ENCODE assay signal across 10 cellular contexts in the genomic region with DNA sequence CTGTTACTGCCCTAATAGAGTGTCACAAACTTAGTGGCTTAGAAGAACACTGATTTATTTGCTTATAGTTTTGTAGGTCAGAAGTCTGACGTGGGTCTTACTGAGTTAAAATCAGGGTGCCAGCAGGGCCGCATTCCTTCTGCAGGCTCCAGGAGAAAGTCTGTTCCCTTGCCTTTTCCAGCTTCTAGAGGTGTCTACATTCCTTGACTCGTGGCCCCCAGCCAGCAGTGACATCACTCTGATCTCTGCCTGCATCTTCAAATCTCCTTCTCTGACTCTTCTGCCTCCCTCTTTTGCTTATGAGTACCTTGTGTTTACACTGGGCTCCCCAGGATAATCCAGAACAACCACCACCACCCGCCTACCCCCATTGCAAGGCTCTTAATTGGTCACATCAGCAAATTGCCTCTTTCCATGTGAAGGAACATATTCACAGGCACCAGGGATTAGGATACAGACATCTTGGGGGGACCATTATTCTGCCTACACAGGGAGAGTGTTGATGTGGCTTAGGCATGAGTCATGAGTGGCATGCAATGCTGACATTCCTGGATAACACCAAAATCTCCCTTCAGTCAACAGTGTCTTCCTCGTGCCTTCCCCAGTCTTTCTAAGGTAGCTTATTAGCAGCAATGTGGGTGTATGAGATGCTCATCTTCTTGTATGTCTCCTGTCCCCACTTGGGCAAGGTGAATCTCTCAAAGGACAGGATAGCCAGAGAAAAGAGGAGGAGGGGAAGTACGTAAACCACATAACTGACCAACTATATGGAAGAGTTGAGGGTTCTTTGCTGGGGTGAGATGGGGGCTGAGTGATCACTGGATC. TPM values are rescaled to one million over a fixed set of nuclear protein-coding genes. Genes with fewer than 3 reads are reported as not detected.
DNase-seq lines count a peak whose midpoint lies in the region; ATAC-seq and TF ChIP-seq lines count a peak whose summit lies in the region.
"Had no signal": no experiment of that assay in that cellular context is flagged by ENCODE, and none has a peak within 500 bp of the region (broad histone marks: within the 10 kb centered on the region; RNA-seq: fewer than 3 reads in every experiment).

No MANE protein-coding gene starts in this region.

- CTCF ChIA-PET in CD4-positive, alpha-beta memory T cell (lab: Charles Lee; ENCODE audit: partially characterized antibody) = interaction anchor here (1.0 to 1.8 kb wide), 2 partner anchors 18 to 37 kb away, joined by 4 to 6 read pairs; no protein-coding TSS in a partner anchor

- no peaks in the 10 kb centered on the region for H3K9me3 ChIP-seq in CD4-positive, alpha-beta memory T cell (ENCODE audit: control insufficient read depth in 1 of 2, low read length in 2 of 2)
- H3K9me3 ChIP-seq in right lobe of liver = no peaks in the 10 kb centered on the region
- no peaks in the 10 kb centered on the region for H3K9me3 ChIP-seq in Peyer's patch

- POLR2A ChIA-PET in CD4-positive, alpha-beta memory T cell (lab: Charles Lee; ENCODE audit: partially characterized antibody) = interaction anchor here (0.8 to 2.0 kb wide), 2 partner anchors 24 to 147 kb away, joined by 3 to 6 read pairs; partner anchors contain the start of gene MED7
- POLR2A ChIA-PET in activated naive CD8-positive, alpha-beta T cell treated with anti-CD3 and anti-CD28 coated beads, Interleukin-2, amount 10 ng/mL, durations not matched to agents 7 days and 5 days (lab: Charles Lee) = interaction anchor here (0.6 to 2.3 kb wide), 4 partner anchors 18 to 750 kb away, joined by 3 to 22 read pairs (median 5); partner anchors contain the start of genes CYFIP2 and MED7

- intact Hi-C loops in CD4-positive, alpha-beta memory T cell (cut with micrococcal nuclease) = loop anchor here (2.0 kb wide), 1 partner anchor 16 kb away; no protein-coding TSS in a partner anchor
- intact Hi-C loops in right lobe of liver (cut with DNase I) = no loop called here

- H3K36me3 ChIP-seq in CD4-positive, alpha-beta memory T cell (ENCODE audit: insufficient read depth, low read length) = peaks cover 81% of the 10 kb centered on the region
- no peaks in the 10 kb centered on the region for H3K36me3 ChIP-seq in right lobe of liver
- peaks cover 0 to 5% (median 0%) of the 10 kb centered on the region in 3 donors for H3K36me3 ChIP-seq in Peyer's patch

- peaks cover 51% of the 10 kb centered on the region for H3K4me1 ChIP-seq in CD4-positive, alpha-beta memory T cell (ENCODE audit: insufficient read depth, low read length)
- peaks cover 0 to 65% (median 30%) of the 10 kb centered on the region in 4 donors for H3K4me1 ChIP-seq in right lobe of liver
- peaks cover 0 to 4% (median 2%) of the 10 kb centered on the region in 4 donors for H3K4me1 ChIP-seq in Peyer's patch

- no peak for DNase-seq in CD4-positive, alpha-beta memory T cell
- DNase-seq in H4 (ENCODE audit: low spot score) = peak; percentile 38
- DNase-seq in activated naive CD8-positive, alpha-beta T cell treated with anti-CD3 and anti-CD28 coated beads, Interleukin-2, amount 10 ng/mL, durations not matched to agents 7 days and 5 days = no peak
- DNase-seq in right lobe of liver = no peak
- no peak for DNase-seq in stimulated activated CD4-positive, alpha-beta T cell treated with anti-CD3 and anti-CD28 coated beads, Interleukin-1b, Interleukin-23, amount 100 ng/mL, for 48 hours
- no peak for DNase-seq in Peyer's patch
- no peak for DNase-seq in NOMO-1 (lab: John Stamatoyannopoulos, UW; ENCODE audit: unreplicated experiment in 2 of 2)
- DNase-seq in NCI-H748 (lab: John Stamatoyannopoulos, UW; ENCODE audit: unreplicated experiment) = no peak
- DNase-seq: Karpas-422, RPMI8226 had no signal

- TF ChIP-seq POLR2A in right lobe of liver (IDR thresholded peaks at IDR 0.05) = no peak
- no peak for TF ChIP-seq POLR2A in Peyer's patch (IDR thresholded peaks at IDR 0.05)

- H3K4me1 Mint-ChIP-seq in CD4-positive, alpha-beta memory T cell = peaks cover 34 to 67% (median 45%) of the 10 kb centered on the region in 4 donors
- peaks cover 52% of the 10 kb centered on the region for H3K4me1 Mint-ChIP-seq in activated naive CD8-positive, alpha-beta T cell treated with anti-CD3 and anti-CD28 coated beads, Interleukin-2, amount 10 ng/mL, durations not matched to agents 7 days and 5 days

- no peak for ATAC-seq in activated naive CD8-positive, alpha-beta T cell treated with anti-CD3 and anti-CD28 coated beads, Interleukin-2, amount 10 ng/mL, durations not matched to agents 7 days and 5 days (ENCODE audit: low read depth)
- peak in 1 of 4 donors; percentile 43 for ATAC-seq in right lobe of liver

- no peaks in the 10 kb centered on the region for H3K27me3 ChIP-seq in CD4-positive, alpha-beta memory T cell (ENCODE audit: insufficient read depth, low read length)
- H3K27me3 ChIP-seq in right lobe of liver (no peaks in the 10 kb centered on the region), Peyer's patch (no peaks in the 10 kb centered on the region)

- H3K36me3 Mint-ChIP-seq in CD4-positive, alpha-beta memory T cell = peaks cover 67 to 82% of the 10 kb centered on the region in 2 donors
- H3K36me3 Mint-ChIP-seq in activated naive CD8-positive, alpha-beta T cell treated with anti-CD3 and anti-CD28 coated beads, Interleukin-2, amount 10 ng/mL, durations not matched to agents 7 days and 5 days = peaks cover 55% of the 10 kb centered on the region

- H3K4me3 Mint-ChIP-seq in CD4-positive, alpha-beta memory T cell = no peak overlapping the region
- H3K4me3 Mint-ChIP-seq in activated naive CD8-positive, alpha-beta T cell treated with anti-CD3 and anti-CD28 coated beads, Interleukin-2, amount 10 ng/mL, durations not matched to agents 7 days and 5 days = no peak overlapping the region

- no peaks in the 10 kb centered on the region for H3K27me3 Mint-ChIP-seq in CD4-positive, alpha-beta memory T cell
- no peaks in the 10 kb centered on the region for H3K27me3 Mint-ChIP-seq in activated naive CD8-positive, alpha-beta T cell treated with anti-CD3 and anti-CD28 coated beads, Interleukin-2, amount 10 ng/mL, durations not matched to agents 7 days and 5 days

- peak overlapping the region; percentile 22 to 83 (median 71) for H3K27ac Mint-ChIP-seq in CD4-positive, alpha-beta memory T cell
- H3K27ac Mint-ChIP-seq in activated naive CD8-positive, alpha-beta T cell treated with anti-CD3 and anti-CD28 coated beads, Interleukin-2, amount 10 ng/mL, durations not matched to agents 7 days and 5 days = peak overlapping the region; percentile 79

- H3K9me3 Mint-ChIP-seq in CD4-positive, alpha-beta memory T cell = no peaks in the 10 kb centered on the region
- no peaks in the 10 kb centered on the region for H3K9me3 Mint-ChIP-seq in activated naive CD8-positive, alpha-beta T cell treated with anti-CD3 and anti-CD28 coated beads, Interleukin-2, amount 10 ng/mL, durations not matched to agents 7 days and 5 days

- no peak for TF ChIP-seq CTCF in right lobe of liver (IDR thresholded peaks at IDR 0.05)
- TF ChIP-seq CTCF in Peyer's patch (IDR thresholded peaks at IDR 0.05) = no peak

- H3K27ac ChIP-seq in CD4-positive, alpha-beta memory T cell (ENCODE audit: low read depth, low read length) = no peak overlapping the region
- H3K27ac ChIP-seq in right lobe of liver (peak overlapping the region in 2 of 3 donors; percentile 83 to 92), Peyer's patch (peak overlapping the region in 2 of 4 donors; percentile 7 to 30)

- no peak overlapping the region for H3K4me3 ChIP-seq in CD4-positive, alpha-beta memory T cell (ENCODE audit: low read length in 2 of 2)
- H3K4me3 ChIP-seq in right lobe of liver (no peak overlapping the region), Peyer's patch (no peak overlapping the region)

- 59% methylated on average over 6 of the region's 6 CpGs for WGBS in right lobe of liver (ENCODE audit: insufficient coverage, low coverage, low lambda C conversion rate, missing lambda C conversion rate)

RNA-seq across cellular contexts. Expression of gene CYFIP2, which starts 24.4 kb away (rescaled TPM):
- 100 to 1,000 TPM; 317 to 325 TPM for total RNA-seq in CD4-positive, alpha-beta memory T cell
- polyA plus RNA-seq in CD4-positive, alpha-beta memory T cell = 100 to 1,000 TPM; 432 to 516 TPM
- total RNA-seq in H4 (2014; rRNA removed; shearing (Covaris generic)) = 4.5 and 10.6 TPM in 2 replicates
- 100 to 1,000 TPM; 458 to 480 TPM for total RNA-seq in activated naive CD8-positive, alpha-beta T cell treated with anti-CD3 and anti-CD28 coated beads, Interleukin-2, amount 10 ng/mL, durations not matched to agents 7 days and 5 days
- total RNA-seq in right lobe of liver (10 to 100 TPM; 20.6 to 89.1 (median 49.6) TPM), Peyer's patch (100 to 1,000 TPM in 1 of 4 donors, 10 to 100 TPM in 3; 46.5 to 155 (median 57.2) TPM)
